Comparison of ENCODE assay signal across 21 cellular contexts in genomic region chr9:88905506-88905905, GRCh38.
"Had no signal": no experiment of that assay in that cellular context is flagged by ENCODE, and none has a peak within 500 bp of the region (broad histone marks: within the 10 kb centered on the region; RNA-seq: fewer than 3 reads in every experiment).

No MANE protein-coding gene starts in this region.

- H3K36me3 ChIP-seq: ascending aorta, esophagus squamous epithelium, gastroesophageal sphincter, heart right ventricle, left ventricle myocardium inferior, thyroid gland had no signal

- DNase-seq: activated B cell treated with CpG ODN at 0.5 μM for 24 hours; activated CD4-positive, alpha-beta memory T cell treated with anti-CD3 and anti-CD28 coated beads for 36 hours; activated CD4-positive, alpha-beta T cell treated with anti-CD3 and anti-CD28 coated beads for 4 hours; activated naive CD4-positive, alpha-beta T cell; activated T-cell treated with anti-CD3 and anti-CD28 coated beads for 4 hours; effector memory CD8-positive, alpha-beta T cell; esophagus squamous epithelium; heart right ventricle; kidney glomerular epithelial cell; left ventricle myocardium inferior; mammary epithelial cell; midbrain; stimulated activated CD4-positive, alpha-beta T cell treated with anti-CD3 and anti-CD28 coated beads, Interleukin-12 subunit alpha, Interleukin-12 subunit beta, amount 100 ng/mL, for 4 hours; stimulated activated CD4-positive, alpha-beta T cell treated with anti-CD3 and anti-CD28 coated beads, Interleukin-1b, Interleukin-23, amount 100 ng/mL, for 48 hours; stimulated activated naive CD4-positive, alpha-beta T cell treated with Interleukin-2 at 50 U/mL for 16 hours; thyroid gland had no signal

- ATAC-seq: activated T-helper 17 cell treated with anti-CD3 and anti-CD28 coated beads, Interleukin-2, amount 50 U/mL, for 72 hours; effector memory CD8-positive, alpha-beta T cell; gastroesophageal sphincter; heart right ventricle had no signal

- H3K4me3 ChIP-seq: ascending aorta, esophagus squamous epithelium, gastroesophageal sphincter, heart right ventricle, left ventricle myocardium inferior, thyroid gland had no signal

- H3K27me3 ChIP-seq: ascending aorta, esophagus squamous epithelium, gastroesophageal sphincter, thyroid gland had no signal

- H3K27ac ChIP-seq: ascending aorta, esophagus squamous epithelium, gastroesophageal sphincter, heart right ventricle, left ventricle myocardium inferior, thyroid gland had no signal

- H3K4me1 Mint-ChIP-seq: activated B cell treated with CpG ODN at 0.5 μM for 24 hours; activated T-helper 17 cell treated with anti-CD3 and anti-CD28 coated beads, Interleukin-2, amount 50 U/mL, for 72 hours; nephron had no signal

- H3K4me3 Mint-ChIP-seq: activated B cell treated with CpG ODN at 0.5 μM for 24 hours; activated CD4-positive, alpha-beta memory T cell treated with anti-CD3 and anti-CD28 coated beads for 36 hours; activated T-helper 17 cell treated with anti-CD3 and anti-CD28 coated beads, Interleukin-2, amount 50 U/mL, for 72 hours; effector memory CD8-positive, alpha-beta T cell; nephron had no signal

- H3K9me3 ChIP-seq: ascending aorta, esophagus squamous epithelium, gastroesophageal sphincter, thyroid gland had no signal

- H3K27ac Mint-ChIP-seq: activated B cell treated with CpG ODN at 0.5 μM for 24 hours; activated CD4-positive, alpha-beta memory T cell treated with anti-CD3 and anti-CD28 coated beads for 36 hours; activated T-helper 17 cell treated with anti-CD3 and anti-CD28 coated beads, Interleukin-2, amount 50 U/mL, for 72 hours; effector memory CD8-positive, alpha-beta T cell; nephron; progenitor cell of endocrine pancreas had no signal

- H3K4me1 ChIP-seq: ascending aorta, esophagus squamous epithelium, gastroesophageal sphincter, heart right ventricle, left ventricle myocardium inferior, thyroid gland had no signal
